ENCODE assay signal across 11 cellular contexts in the genomic region with DNA sequence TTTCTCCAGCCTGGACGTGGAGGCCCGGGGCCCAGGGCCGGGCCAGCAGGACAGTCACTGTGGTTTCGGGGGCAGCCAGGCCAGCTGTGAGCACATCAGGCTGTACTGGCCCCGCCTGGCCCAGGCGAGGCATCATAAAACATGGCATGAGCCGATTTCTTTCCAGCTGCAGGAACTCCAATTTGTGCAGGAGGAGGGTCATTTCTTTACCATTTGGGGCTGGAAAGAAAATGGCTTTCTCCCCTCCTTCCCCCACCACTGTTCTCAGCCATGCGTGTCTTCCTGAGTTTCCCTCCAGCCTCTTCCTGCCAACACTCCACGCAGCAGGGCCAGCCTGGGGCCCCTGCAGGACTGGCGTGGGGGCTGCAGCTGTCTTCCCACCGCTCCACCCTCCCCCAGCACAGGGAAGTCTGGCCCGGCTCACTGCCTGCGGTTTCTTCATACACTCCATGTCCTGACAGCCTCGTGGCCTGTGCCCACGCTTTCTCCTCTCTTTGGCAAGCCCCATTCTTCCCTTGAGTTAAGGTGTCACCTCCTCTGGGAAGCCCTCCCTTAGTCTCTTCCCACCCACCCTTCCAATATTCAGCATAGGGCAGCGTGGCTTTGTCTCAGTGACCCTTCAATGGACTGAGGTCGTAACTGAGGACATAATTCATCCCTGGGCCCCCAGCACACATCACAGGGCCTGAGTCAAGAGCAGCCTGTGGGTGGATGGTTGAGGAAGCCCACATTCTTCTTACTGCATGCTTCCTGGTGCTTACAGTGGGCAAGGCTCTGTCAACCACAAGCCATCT.
A peak's percentile ranks its signal among the peaks of the same experiment; 100 is the strongest.
DNase-seq lines count a peak whose midpoint lies in the region; ATAC-seq lines count a peak whose summit lies in the region.
"Had no signal": no experiment of that assay in that cellular context is flagged by ENCODE, and none has a peak within 500 bp of the region (broad histone marks: within the 10 kb centered on the region; RNA-seq: fewer than 3 reads in every experiment).

No MANE protein-coding gene starts in this region.

- H3K4me1 ChIP-seq in SJCRH30 = peaks cover 44% of the 10 kb centered on the region

- H3K36me3 ChIP-seq in SJCRH30 = no peaks in the 10 kb centered on the region

- peak overlapping the region; percentile 9 for H3K4me3 ChIP-seq in SJCRH30

- peak; percentile 90 for ATAC-seq in sciatic nerve
- ATAC-seq: stimulated activated naive CD8-positive, alpha-beta T cell treated with anti-CD3 and anti-CD28 coated beads, Interleukin-15, Interleukin-2, amounts not matched to agents 100 U/mL and 50 U/mL, for 24 hours had no signal

- intact Hi-C loops in head of caudate nucleus (cut with DNase I) (no loop called here), sciatic nerve (cut with DNase I) (no loop called here)

- peak overlapping the region; percentile 77 for H3K27ac ChIP-seq in SJCRH30
- H3K27ac ChIP-seq: epithelial cell of prostate had no signal

- H3K27me3 ChIP-seq in SJCRH30 = no peaks in the 10 kb centered on the region

- no peaks in the 10 kb centered on the region for H3K9me3 ChIP-seq in SJCRH30 (replicated peaks)

- DNase-seq in Daoy (ENCODE audit: low read depth) = peak; percentile 30
- DNase-seq in SJCRH30 = peak; percentile 86 to 92
- peak in 40 of 42 donors; percentile 19 to 74 (median 48) for DNase-seq in head of caudate nucleus
- peak; percentile 83 for DNase-seq in sciatic nerve (ENCODE audit: low spot score)
- DNase-seq in activated CD4-positive, alpha-beta T cell treated with anti-CD3 and anti-CD28 coated beads for 1 hour = no peak
- DNase-seq in NCI-H226 = no peak
- no peak for DNase-seq in DMS114 treated with DMSO at 0.1 percent for 48 hours (lab: John Stamatoyannopoulos, UW; ENCODE audit: unreplicated experiment)
- DNase-seq in 8988T = no peak
- DNase-seq: activated T-cell treated with anti-CD3 and anti-CD28 coated beads, Interleukin-2, amount 50 U/mL, for 48 hours; stimulated activated naive CD8-positive, alpha-beta T cell treated with anti-CD3 and anti-CD28 coated beads, Interleukin-15, Interleukin-2, amounts not matched to agents 100 U/mL and 50 U/mL, for 24 hours had no signal

Comparison
In these comparisons a context has a peak if more than half of its experiments do, and no peak if none do; other contexts are left out.
1. DNase-seq: peak in Daoy (single experiment), SJCRH30 (2 of 2), head of caudate nucleus (40 of 42) and sciatic nerve (single experiment); none in activated CD4-positive, alpha-beta T cell treated with anti-CD3 and anti-CD28 coated beads for 1 hour (single experiment), NCI-H226 (single experiment), DMS114 treated with DMSO at 0.1 percent for 48 hours (single experiment) and 8988T (single experiment).